In genomic region chr17:35359396-35359795, GRCh38 we compare ENCODE assay signal across 27 cellular contexts.
"Had no signal": no experiment of that assay in that cellular context is flagged by ENCODE, and none has a peak within 500 bp of the region (broad histone marks: within the 10 kb centered on the region; RNA-seq: fewer than 3 reads in every experiment).

No MANE protein-coding gene starts in this region.

- H3K4me1 ChIP-seq: ascending aorta, neural progenitor cell had no signal

- H3K27me3 Mint-ChIP-seq: activated T-helper 17 cell treated with anti-CD3 and anti-CD28 coated beads, Interleukin-2, amount 50 U/mL, for 72 hours; central memory CD8-positive, alpha-beta T cell; effector memory CD8-positive, alpha-beta T cell; naive thymus-derived CD8-positive, alpha-beta T cell; T-cell had no signal

- ATAC-seq: activated CD8-positive, alpha-beta T cell treated with anti-CD3 and anti-CD28 coated beads, Interleukin-2, amount 10 ng/mL, durations not matched to agents 7 days and 5 days; activated naive CD4-positive, alpha-beta T cell treated with anti-CD3 and anti-CD28 coated beads, Interleukin-2, amount 50 U/mL, for 72 hours; activated T-helper 17 cell treated with anti-CD3 and anti-CD28 coated beads, Interleukin-2, amount 50 U/mL, for 72 hours; effector memory CD8-positive, alpha-beta T cell; gastrocnemius medialis; left colon; lower lobe of right lung; naive thymus-derived CD8-positive, alpha-beta T cell; sciatic nerve; T-cell had no signal

- H3K27ac Mint-ChIP-seq: activated CD8-positive, alpha-beta T cell treated with anti-CD3 and anti-CD28 coated beads, Interleukin-2, amount 10 ng/mL, durations not matched to agents 7 days and 5 days; activated naive CD4-positive, alpha-beta T cell treated with anti-CD3 and anti-CD28 coated beads, Interleukin-2, amount 50 U/mL, for 72 hours; activated T-helper 17 cell treated with anti-CD3 and anti-CD28 coated beads, Interleukin-2, amount 50 U/mL, for 72 hours; naive thymus-derived CD8-positive, alpha-beta T cell; neural progenitor cell; T-cell; T-helper 2 cell treated with Interferon-gamma antibody and Interleukin-4, amounts not matched to agents 5 μg/mL and 100 μg/mL, for 36 hours had no signal

- H3K27me3 ChIP-seq: ascending aorta, brain microvascular endothelial cell, upper lobe of left lung had no signal

- H2AFZ ChIP-seq: neural progenitor cell had no signal

- H3K27ac ChIP-seq: ascending aorta, brain microvascular endothelial cell, esophagus muscularis mucosa, gastrocnemius medialis, lower lobe of right lung, neural progenitor cell, thoracic aorta, upper lobe of left lung had no signal

- H3K4me1 Mint-ChIP-seq: neural progenitor cell had no signal

- H3K4me2 ChIP-seq: neural progenitor cell, smooth muscle cell had no signal

- DNase-seq: activated CD4-positive, alpha-beta T cell treated with anti-CD3 and anti-CD28 coated beads for 1 hour; activated CD4-positive, alpha-beta T cell treated with anti-CD3 and anti-CD28 coated beads, Interleukin-2, amount 50 U/mL, for 1 hour; activated CD8-positive, alpha-beta T cell treated with anti-CD3 and anti-CD28 coated beads, Interleukin-2, amount 10 ng/mL, durations not matched to agents 7 days and 5 days; activated T-cell treated with anti-CD3 and anti-CD28 coated beads, Interleukin-2, amount 50 U/mL, for 1 hour; brain microvascular endothelial cell; effector memory CD8-positive, alpha-beta T cell; gastrocnemius medialis; hippocampal formation; islet precursor cell; left colon; lower lobe of right lung; naive thymus-derived CD8-positive, alpha-beta T cell; stimulated activated CD4-positive, alpha-beta T cell treated with anti-CD3 and anti-CD28 coated beads, Interleukin-15, amount 100 ng/mL, for 24 hours; stimulated activated naive CD4-positive, alpha-beta T cell treated with Interleukin-2 at 50 U/mL for 16 hours; T-cell; upper lobe of left lung had no signal

- FAIRE-seq: colon had no signal

- H3K36me3 Mint-ChIP-seq: neural progenitor cell had no signal

- H3K4me3 ChIP-seq: ascending aorta, esophagus muscularis mucosa, gastrocnemius medialis, lower lobe of right lung, neural progenitor cell, smooth muscle cell, thoracic aorta, upper lobe of left lung had no signal

- H3K4me3 Mint-ChIP-seq: activated CD8-positive, alpha-beta T cell treated with anti-CD3 and anti-CD28 coated beads, Interleukin-2, amount 10 ng/mL, durations not matched to agents 7 days and 5 days; activated T-helper 17 cell treated with anti-CD3 and anti-CD28 coated beads, Interleukin-2, amount 50 U/mL, for 72 hours; central memory CD8-positive, alpha-beta T cell; effector memory CD8-positive, alpha-beta T cell; naive thymus-derived CD8-positive, alpha-beta T cell; neural progenitor cell; T-cell; T-helper 2 cell treated with Interferon-gamma antibody and Interleukin-4, amounts not matched to agents 5 μg/mL and 100 μg/mL, for 36 hours had no signal

- H3K9me3 Mint-ChIP-seq: activated naive CD4-positive, alpha-beta T cell treated with anti-CD3 and anti-CD28 coated beads, Interleukin-2, amount 50 U/mL, for 72 hours; activated T-helper 17 cell treated with anti-CD3 and anti-CD28 coated beads, Interleukin-2, amount 50 U/mL, for 72 hours; central memory CD8-positive, alpha-beta T cell; effector memory CD8-positive, alpha-beta T cell; naive thymus-derived CD8-positive, alpha-beta T cell; neural progenitor cell; T-cell; T-helper 2 cell treated with Interferon-gamma antibody and Interleukin-4, amounts not matched to agents 5 μg/mL and 100 μg/mL, for 36 hours had no signal

- H3K36me3 ChIP-seq: brain microvascular endothelial cell, gastrocnemius medialis, neural progenitor cell had no signal
